Comparison of ENCODE assay signal across 16 cellular contexts in genomic region chr5:171855265-171855664, GRCh38.
DNase-seq lines count a peak whose midpoint lies in the region; ATAC-seq and TF ChIP-seq lines count a peak whose summit lies in the region.
"Had no signal": no experiment of that assay in that cellular context is flagged by ENCODE, and none has a peak within 500 bp of the region (broad histone marks: within the 10 kb centered on the region; RNA-seq: fewer than 3 reads in every experiment).

No MANE protein-coding gene starts in this region.

- 91 to 99% (median 96%) methylated on average over 3 of the region's 3 CpGs for WGBS in stomach, 5 donors
- WGBS in tibial nerve, 2 donors: 97 to 98% methylated on average over 3 of the region's 3 CpGs

- POLR2A ChIA-PET in CD4-positive, alpha-beta memory T cell (lab: Charles Lee; ENCODE audit: partially characterized antibody): no interaction called here

- ATAC-seq in central memory CD8-positive, alpha-beta T cell (replicated peaks; ENCODE audit: extremely low read depth, poor library complexity, severe bottlenecking): no peak
- no peak for ATAC-seq in natural killer cell
- no peak for ATAC-seq in stimulated activated effector memory CD8-positive, alpha-beta T cell treated with anti-CD3 and anti-CD28 coated beads, Interleukin-12 subunit alpha, Interleukin-12 subunit beta, amount 100 ng/mL, for 72 hours

- no peak for TF ChIP-seq CTCF in natural killer cell (IDR thresholded peaks at IDR 0.05)
- no peak for TF ChIP-seq CTCF in stomach (IDR thresholded peaks at IDR 0.05)
- no peak for TF ChIP-seq CTCF in tibial nerve (IDR thresholded peaks at IDR 0.05)

- H3K4me1 Mint-ChIP-seq in activated naive CD4-positive, alpha-beta T cell treated with anti-CD3 and anti-CD28 coated beads, Interleukin-2, amount 50 U/mL, for 24 hours: peaks cover 16% of the 10 kb centered on the region
- peaks cover 15% of the 10 kb centered on the region for H3K4me1 Mint-ChIP-seq in central memory CD8-positive, alpha-beta T cell
- peaks cover 21 to 24% of the 10 kb centered on the region in 2 donors for H3K4me1 Mint-ChIP-seq in natural killer cell
- peaks cover 12% of the 10 kb centered on the region for H3K4me1 Mint-ChIP-seq in stimulated activated effector memory CD8-positive, alpha-beta T cell treated with anti-CD3 and anti-CD28 coated beads, Interleukin-12 subunit alpha, Interleukin-12 subunit beta, amount 100 ng/mL, for 72 hours
- H3K4me1 Mint-ChIP-seq in CD4-positive, alpha-beta memory T cell: peaks cover 9 to 17% (median 12%) of the 10 kb centered on the region in 4 donors

- no peaks in the 10 kb centered on the region for H3K27me3 ChIP-seq in CD4-positive, alpha-beta memory T cell (ENCODE audit: insufficient read depth, low read length)
- H3K27me3 ChIP-seq in stomach: no peaks in the 10 kb centered on the region
- no peaks in the 10 kb centered on the region for H3K27me3 ChIP-seq in tibial nerve
- H3K27me3 ChIP-seq: BLaER1 treated with 17β-estradiol and CSF1 and Interleukin-3, amounts not matched to agents 10 nM and 100 nM had no signal

- no peak overlapping the region for H3K4me3 ChIP-seq in CD4-positive, alpha-beta memory T cell (ENCODE audit: low read length in 2 of 2)
- H3K4me3 ChIP-seq in stomach (no peak overlapping the region), tibial nerve (no peak overlapping the region)
- H3K4me3 ChIP-seq: BLaER1 treated with 17β-estradiol and CSF1 and Interleukin-3, amounts not matched to agents 10 nM and 100 nM had no signal

- DNase-seq in activated naive CD4-positive, alpha-beta T cell (lab: John Stamatoyannopoulos, UW): no peak
- no peak for DNase-seq in central memory CD8-positive, alpha-beta T cell (ENCODE audit: low spot score in 2 of 2)
- DNase-seq in natural killer cell (no peak), stomach (no peak), tibial nerve (ENCODE audit: low spot score in 2 of 2) (no peak)
- no peak for DNase-seq in stimulated activated effector memory CD8-positive, alpha-beta T cell treated with anti-CD3 and anti-CD28 coated beads, Interleukin-12 subunit alpha, Interleukin-12 subunit beta, amount 100 ng/mL, for 72 hours (ENCODE audit: low spot score in 2 of 2)
- DNase-seq in CD4-positive, alpha-beta memory T cell: no peak
- DNase-seq: 8988T, COR-L47, DMS153, DMS79 treated with DMSO at 0.1 percent for 48 hours, GOT3, H9 had no signal

- intact Hi-C loops in natural killer cell (cut with micrococcal nuclease): no loop called here
- intact Hi-C loops in CD4-positive, alpha-beta memory T cell (cut with micrococcal nuclease): no loop called here
- intact Hi-C loops in stomach (cut with DNase I; ENCODE audit: low total_unique reads): no loop called here

- no peaks in the 10 kb centered on the region for H3K27me3 Mint-ChIP-seq in activated naive CD4-positive, alpha-beta T cell treated with anti-CD3 and anti-CD28 coated beads, Interleukin-2, amount 50 U/mL, for 24 hours
- H3K27me3 Mint-ChIP-seq in central memory CD8-positive, alpha-beta T cell: no peaks in the 10 kb centered on the region
- no peaks in the 10 kb centered on the region for H3K27me3 Mint-ChIP-seq in natural killer cell (ENCODE audit: low read depth in 2 of 2)
- no peaks in the 10 kb centered on the region for H3K27me3 Mint-ChIP-seq in CD4-positive, alpha-beta memory T cell
- H3K27me3 Mint-ChIP-seq: CD4-positive, CD25-positive, alpha-beta regulatory T cell had no signal

- H3K9me3 ChIP-seq in CD4-positive, alpha-beta memory T cell (ENCODE audit: control insufficient read depth in 1 of 2, low read length in 2 of 2): no peaks in the 10 kb centered on the region
- H3K9me3 ChIP-seq in stomach (no peaks in the 10 kb centered on the region), tibial nerve (no peaks in the 10 kb centered on the region)
- H3K9me3 ChIP-seq: BLaER1 treated with 17β-estradiol and CSF1 and Interleukin-3, amounts not matched to agents 10 nM and 100 nM had no signal

- H3K27ac Mint-ChIP-seq in activated naive CD4-positive, alpha-beta T cell treated with anti-CD3 and anti-CD28 coated beads, Interleukin-2, amount 50 U/mL, for 24 hours: peak overlapping the region; percentile 49
- peak overlapping the region; percentile 33 for H3K27ac Mint-ChIP-seq in central memory CD8-positive, alpha-beta T cell (ENCODE audit: low read depth)
- peak overlapping the region; percentile 36 to 79 for H3K27ac Mint-ChIP-seq in natural killer cell
- H3K27ac Mint-ChIP-seq in stimulated activated effector memory CD8-positive, alpha-beta T cell treated with anti-CD3 and anti-CD28 coated beads, Interleukin-12 subunit alpha, Interleukin-12 subunit beta, amount 100 ng/mL, for 72 hours: peak overlapping the region; percentile 41
- H3K27ac Mint-ChIP-seq in CD4-positive, alpha-beta memory T cell: no peak overlapping the region

- no peak overlapping the region for H3K4me3 Mint-ChIP-seq in activated naive CD4-positive, alpha-beta T cell treated with anti-CD3 and anti-CD28 coated beads, Interleukin-2, amount 50 U/mL, for 24 hours
- no peak overlapping the region for H3K4me3 Mint-ChIP-seq in central memory CD8-positive, alpha-beta T cell
- H3K4me3 Mint-ChIP-seq in natural killer cell: no peak overlapping the region
- no peak overlapping the region for H3K4me3 Mint-ChIP-seq in stimulated activated effector memory CD8-positive, alpha-beta T cell treated with anti-CD3 and anti-CD28 coated beads, Interleukin-12 subunit alpha, Interleukin-12 subunit beta, amount 100 ng/mL, for 72 hours
- no peak overlapping the region for H3K4me3 Mint-ChIP-seq in CD4-positive, alpha-beta memory T cell
- H3K4me3 Mint-ChIP-seq: CD4-positive, CD25-positive, alpha-beta regulatory T cell; H9 had no signal

- H3K9me3 Mint-ChIP-seq in activated naive CD4-positive, alpha-beta T cell treated with anti-CD3 and anti-CD28 coated beads, Interleukin-2, amount 50 U/mL, for 24 hours: no peaks in the 10 kb centered on the region
- peaks cover 4% of the 10 kb centered on the region for H3K9me3 Mint-ChIP-seq in central memory CD8-positive, alpha-beta T cell
- H3K9me3 Mint-ChIP-seq in natural killer cell: no peaks in the 10 kb centered on the region
- no peaks in the 10 kb centered on the region for H3K9me3 Mint-ChIP-seq in stimulated activated effector memory CD8-positive, alpha-beta T cell treated with anti-CD3 and anti-CD28 coated beads, Interleukin-12 subunit alpha, Interleukin-12 subunit beta, amount 100 ng/mL, for 72 hours
- H3K9me3 Mint-ChIP-seq in CD4-positive, alpha-beta memory T cell: peaks cover 0 to 3% (median 0%) of the 10 kb centered on the region in 8 donors
- H3K9me3 Mint-ChIP-seq: CD4-positive, CD25-positive, alpha-beta regulatory T cell; H9 had no signal

- peaks cover 11% of the 10 kb centered on the region for H3K36me3 Mint-ChIP-seq in activated naive CD4-positive, alpha-beta T cell treated with anti-CD3 and anti-CD28 coated beads, Interleukin-2, amount 50 U/mL, for 24 hours
- peaks cover 3% of the 10 kb centered on the region for H3K36me3 Mint-ChIP-seq in central memory CD8-positive, alpha-beta T cell (ENCODE audit: insufficient read depth)
- peaks cover 3% of the 10 kb centered on the region for H3K36me3 Mint-ChIP-seq in natural killer cell
- H3K36me3 Mint-ChIP-seq in stimulated activated effector memory CD8-positive, alpha-beta T cell treated with anti-CD3 and anti-CD28 coated beads, Interleukin-12 subunit alpha, Interleukin-12 subunit beta, amount 100 ng/mL, for 72 hours: peaks cover 7% of the 10 kb centered on the region
- H3K36me3 Mint-ChIP-seq in CD4-positive, alpha-beta memory T cell: peaks cover 8 to 17% of the 10 kb centered on the region in 2 donors

- no peak overlapping the region for H3K27ac ChIP-seq in CD4-positive, alpha-beta memory T cell (ENCODE audit: low read depth, low read length)
- H3K27ac ChIP-seq in stomach: no peak overlapping the region
- no peak overlapping the region for H3K27ac ChIP-seq in tibial nerve

- no peaks in the 10 kb centered on the region for H3K4me1 ChIP-seq in CD4-positive, alpha-beta memory T cell (ENCODE audit: insufficient read depth, low read length)
- H3K4me1 ChIP-seq in stomach (peaks cover 0 to 14% (median 0%) of the 10 kb centered on the region in 4 donors), tibial nerve (no peaks in the 10 kb centered on the region)

- TF ChIP-seq EP300 in stomach (IDR thresholded peaks at IDR 0.05): no peak
- TF ChIP-seq EP300 in tibial nerve (IDR thresholded peaks at IDR 0.05): no peak

- CTCF ChIA-PET in CD4-positive, alpha-beta memory T cell (lab: Charles Lee; ENCODE audit: partially characterized antibody): no interaction called here

- H3K36me3 ChIP-seq in CD4-positive, alpha-beta memory T cell (ENCODE audit: insufficient read depth, low read length): no peaks in the 10 kb centered on the region
- peaks cover 4 to 19% (median 5%) of the 10 kb centered on the region in 4 donors for H3K36me3 ChIP-seq in stomach
- H3K36me3 ChIP-seq in tibial nerve: peaks cover 0 to 32% (median 0%) of the 10 kb centered on the region in 3 donors

- TF ChIP-seq POLR2A in stomach (IDR thresholded peaks at IDR 0.05) (no peak), tibial nerve (IDR thresholded peaks at IDR 0.05) (no peak)

Comparison
In these comparisons a context has a peak if more than half of its experiments do, and no peak if none do; other contexts are left out.
1. H3K27ac Mint-ChIP-seq: peak in activated naive CD4-positive, alpha-beta T cell treated with anti-CD3 and anti-CD28 coated beads, Interleukin-2, amount 50 U/mL, for 24 hours (single experiment), central memory CD8-positive, alpha-beta T cell (single experiment), natural killer cell (2 of 2) and stimulated activated effector memory CD8-positive, alpha-beta T cell treated with anti-CD3 and anti-CD28 coated beads, Interleukin-12 subunit alpha, Interleukin-12 subunit beta, amount 100 ng/mL, for 72 hours (single experiment); none in CD4-positive, alpha-beta memory T cell (0 of 7).